10 cellular contexts compared by ENCODE assay signal in genomic region chr16:74035816-74036215, GRCh38.
DNase-seq lines count a peak whose midpoint lies in the region; ATAC-seq and TF ChIP-seq lines count a peak whose summit lies in the region.
"Had no signal": no experiment of that assay in that cellular context is flagged by ENCODE, and none has a peak within 500 bp of the region (broad histone marks: within the 10 kb centered on the region; RNA-seq: fewer than 3 reads in every experiment).

No MANE protein-coding gene starts in this region.

- H3K36me3 ChIP-seq in SK-N-MC (ENCODE audit: insufficient read depth, low read length), result no peaks in the 10 kb centered on the region
- H3K36me3 ChIP-seq in left lung, result no peaks in the 10 kb centered on the region
- no peaks in the 10 kb centered on the region for H3K36me3 ChIP-seq in uterus

- POLR2A ChIA-PET in activated CD4-positive, alpha-beta memory T cell treated with anti-CD3 and anti-CD28 coated beads for 36 hours (lab: Charles Lee), result no interaction called here

- H3K4me3 ChIP-seq in SK-N-MC (peak overlapping the region; percentile 57), left lung (no peak overlapping the region), uterus (no peak overlapping the region)

- H3K9ac ChIP-seq in SK-N-MC (ENCODE audit: insufficient read length), result no peak overlapping the region

- H3K27ac Mint-ChIP-seq in HFFc6, result no peak overlapping the region
- H3K27ac Mint-ChIP-seq in activated CD4-positive, alpha-beta memory T cell treated with anti-CD3 and anti-CD28 coated beads for 36 hours, result no peak overlapping the region
- H3K27ac Mint-ChIP-seq: dendritic cell treated with granulocyte-macrophage colony-stimulating factor and Interleukin-4, amounts not matched to agents 40 ng/mL and 50 ng/mL, for 4 days had no signal

- peaks cover 1% of the 10 kb centered on the region; the same call in 1 of the 2 replicates for H3K27me3 Mint-ChIP-seq in HFFc6 (ENCODE audit: insufficient read depth)
- peaks cover 2% of the 10 kb centered on the region for H3K27me3 Mint-ChIP-seq in activated CD4-positive, alpha-beta memory T cell treated with anti-CD3 and anti-CD28 coated beads for 36 hours

- ATAC-seq in left lung (peak; percentile 23), GM19452 (IDR thresholded peaks at IDR 0.05; ENCODE audit: unreplicated experiment) (no peak)

- H3K4me3 Mint-ChIP-seq in HFFc6, result no peak overlapping the region
- H3K4me3 Mint-ChIP-seq in activated CD4-positive, alpha-beta memory T cell treated with anti-CD3 and anti-CD28 coated beads for 36 hours, result no peak overlapping the region
- H3K4me3 Mint-ChIP-seq: dendritic cell treated with granulocyte-macrophage colony-stimulating factor and Interleukin-4, amounts not matched to agents 40 ng/mL and 50 ng/mL, for 4 days had no signal

- no peak for TF ChIP-seq POLR2A in uterus (IDR thresholded peaks at IDR 0.05)

- H3K27me3 ChIP-seq in left lung (no peaks in the 10 kb centered on the region), uterus (no peaks in the 10 kb centered on the region)

- no peaks in the 10 kb centered on the region for H3K4me1 ChIP-seq in left lung
- H3K4me1 ChIP-seq in uterus, result no peaks in the 10 kb centered on the region

- intact Hi-C loops in left lung (cut with DNase I), result no loop called here
- intact Hi-C loops in activated CD4-positive, alpha-beta memory T cell treated with anti-CD3 and anti-CD28 coated beads for 36 hours (cut with micrococcal nuclease), result no loop called here
- intact Hi-C loops in uterus (cut with DNase I; ENCODE audit: low total_unique reads), result no loop called here

- peak; percentile 12 for DNase-seq in GM03348 (ENCODE audit: low spot score)
- DNase-seq in HFFc6, result no peak
- no peak for DNase-seq in SK-N-MC (ENCODE audit: low read depth, low spot score)
- DNase-seq in left lung, result no peak
- DNase-seq in activated CD4-positive, alpha-beta memory T cell treated with anti-CD3 and anti-CD28 coated beads for 36 hours, result no peak
- DNase-seq in inferior parietal cortex (ENCODE audit: extremely low spot score), result no peak
- no peak for DNase-seq in uterus
- DNase-seq: activated CD4-positive, CD25-positive, alpha-beta regulatory T cell treated with anti-CD3 and anti-CD28 coated beads, Interleukin-2, amount 50 U/mL, for 72 hours had no signal

- TF ChIP-seq CTCF in HFFc6 (IDR thresholded peaks at IDR 0.05), result peak; percentile 43; the same call in 1 of the 2 replicates
- TF ChIP-seq CTCF in left lung (IDR thresholded peaks at IDR 0.05), result no peak
- TF ChIP-seq CTCF in uterus (IDR thresholded peaks at IDR 0.05), result no peak

- CTCF ChIA-PET in activated CD4-positive, alpha-beta memory T cell treated with anti-CD3 and anti-CD28 coated beads for 36 hours (lab: Charles Lee), result no interaction called here

- H3K4me1 Mint-ChIP-seq in HFFc6 (ENCODE audit: low read depth), result no peaks in the 10 kb centered on the region
- H3K4me1 Mint-ChIP-seq in activated CD4-positive, alpha-beta memory T cell treated with anti-CD3 and anti-CD28 coated beads for 36 hours (ENCODE audit: low read depth), result no peaks in the 10 kb centered on the region

- no peaks in the 10 kb centered on the region for H3K9me3 Mint-ChIP-seq in HFFc6
- H3K9me3 Mint-ChIP-seq in activated CD4-positive, alpha-beta memory T cell treated with anti-CD3 and anti-CD28 coated beads for 36 hours, result no peaks in the 10 kb centered on the region
- H3K9me3 Mint-ChIP-seq: dendritic cell treated with granulocyte-macrophage colony-stimulating factor and Interleukin-4, amounts not matched to agents 40 ng/mL and 50 ng/mL, for 4 days had no signal

- H3K27ac ChIP-seq in SK-N-MC (peak overlapping the region; percentile 74), left lung (no peak overlapping the region), uterus (no peak overlapping the region)

- H3K36me3 Mint-ChIP-seq in HFFc6 (ENCODE audit: low read depth), result no peaks in the 10 kb centered on the region
- no peaks in the 10 kb centered on the region for H3K36me3 Mint-ChIP-seq in activated CD4-positive, alpha-beta memory T cell treated with anti-CD3 and anti-CD28 coated beads for 36 hours

- no peaks in the 10 kb centered on the region for H3K9me3 ChIP-seq in SK-N-MC (ENCODE audit: low read depth, low read length)
- no peaks in the 10 kb centered on the region for H3K9me3 ChIP-seq in left lung
- no peaks in the 10 kb centered on the region for H3K9me3 ChIP-seq in uterus
